ENCODE assay signal across 8 cellular contexts in genomic region chr6:142926177-142926493, GRCh38. TPM values are rescaled to one million over a fixed set of nuclear protein-coding genes. Genes with fewer than 3 reads are reported as not detected.
DNase-seq lines count a peak whose midpoint lies in the region; ATAC-seq and TF ChIP-seq lines count a peak whose summit lies in the region.

No MANE protein-coding gene starts in this region.

- no peaks in the 10 kb centered on the region for H3K36me3 ChIP-seq in H7 (replicated peaks; ENCODE audit: control insufficient read depth, insufficient read depth, low read length)

- H3K36me3 Mint-ChIP-seq in activated CD8-positive, alpha-beta T cell treated with anti-CD3 and anti-CD28 coated beads for 36 hours (ENCODE audit: low read depth): peaks cover 45% of the 10 kb centered on the region

- H3K27ac ChIP-seq in right cardiac atrium (ENCODE audit: low read length) (peak overlapping the region; percentile 97), skin epidermis (peak overlapping the region in 19 of 21 experiments; percentile 75 to 95 (median 88))

- POLR2A ChIA-PET in activated CD8-positive, alpha-beta T cell treated with anti-CD3 and anti-CD28 coated beads for 36 hours (lab: Charles Lee): interaction anchor here (0.8 to 6.9 kb wide), 17 partner anchors 9 to 124 kb away, joined by 3 to 85 read pairs (median 6); partner anchors contain the start of gene HIVEP2

- DNase-seq in H7 (no peak), right cardiac atrium (no peak), NCI-H748 treated with DMSO at 0.1 percent for 48 hours (lab: John Stamatoyannopoulos, UW) (no peak), NCI-H748 (lab: John Stamatoyannopoulos, UW; ENCODE audit: unreplicated experiment) (no peak), HuH-7 (ENCODE audit: low spot score) (no peak)
- no peak for DNase-seq in activated CD8-positive, alpha-beta T cell treated with anti-CD3 and anti-CD28 coated beads for 36 hours
- DNase-seq in central memory CD4-positive, alpha-beta T cell: no peak

- 41% methylated on average over 2 of the region's 2 CpGs for WGBS in right cardiac atrium

- H3K4me1 Mint-ChIP-seq in activated CD8-positive, alpha-beta T cell treated with anti-CD3 and anti-CD28 coated beads for 36 hours (ENCODE audit: low read depth): peaks cover 53% of the 10 kb centered on the region

- intact Hi-C loops in activated CD8-positive, alpha-beta T cell treated with anti-CD3 and anti-CD28 coated beads for 36 hours (cut with micrococcal nuclease): loop anchor here (1.0 to 5.0 kb wide), 4 partner anchors 13 to 84 kb away; no protein-coding TSS in a partner anchor
- intact Hi-C loops in right cardiac atrium (cut with DNase I): loop anchor here in 1 of 4 donors (2.0 kb wide), 1 partner anchor 19 kb away; the partner anchor contains the start of gene HIVEP2

- no peaks in the 10 kb centered on the region for H3K27me3 Mint-ChIP-seq in activated CD8-positive, alpha-beta T cell treated with anti-CD3 and anti-CD28 coated beads for 36 hours

- H3K4me1 ChIP-seq in right cardiac atrium (ENCODE audit: control insufficient read depth, insufficient read depth, low read length): peaks cover 2% of the 10 kb centered on the region

- peak overlapping the region; percentile 65 for H3K4me3 ChIP-seq in H7 (ENCODE audit: insufficient read depth, low read depth, low read length)
- H3K4me3 ChIP-seq in right cardiac atrium (ENCODE audit: low read length): peak overlapping the region; percentile 60
- peak overlapping the region; percentile 39 to 61 (median 52) for H3K4me3 ChIP-seq in skin epidermis

- H3K9me3 ChIP-seq in right cardiac atrium (ENCODE audit: control insufficient read depth, low read length): no peaks in the 10 kb centered on the region

- H3K4me3 Mint-ChIP-seq in activated CD8-positive, alpha-beta T cell treated with anti-CD3 and anti-CD28 coated beads for 36 hours: peak overlapping the region; percentile 96

- CTCF ChIA-PET in activated CD8-positive, alpha-beta T cell treated with anti-CD3 and anti-CD28 coated beads for 36 hours (lab: Charles Lee): interaction anchor here (1.0 to 2.1 kb wide), 8 partner anchors 10 to 233 kb away, joined by 3 to 6 read pairs (median 4); no protein-coding TSS in a partner anchor

- H3K9me3 Mint-ChIP-seq in activated CD8-positive, alpha-beta T cell treated with anti-CD3 and anti-CD28 coated beads for 36 hours: no peaks in the 10 kb centered on the region

- peak overlapping the region; percentile 97 for H3K27ac Mint-ChIP-seq in activated CD8-positive, alpha-beta T cell treated with anti-CD3 and anti-CD28 coated beads for 36 hours

- H3K27me3 ChIP-seq in H7 (ENCODE audit: control insufficient read depth, insufficient read depth, low read length): no peaks in the 10 kb centered on the region
- no peaks in the 10 kb centered on the region for H3K27me3 ChIP-seq in right cardiac atrium (ENCODE audit: control insufficient read depth, insufficient read depth)

- TF ChIP-seq CTCF in activated CD8-positive, alpha-beta T cell treated with anti-CD3 and anti-CD28 coated beads for 36 hours (IDR thresholded peaks at IDR 0.05): no peak

- ATAC-seq in activated CD8-positive, alpha-beta T cell treated with anti-CD3 and anti-CD28 coated beads for 36 hours: no peak
- no peak for ATAC-seq in right cardiac atrium

RNA-seq across cellular contexts. Expression of gene HIVEP2, which starts 18.8 kb away (rescaled TPM):
- total RNA-seq in H7 (2014; rRNA removed; shearing (Covaris generic)): 4.1 and 6.5 TPM in 2 replicates
- total RNA-seq in activated CD8-positive, alpha-beta T cell treated with anti-CD3 and anti-CD28 coated beads for 36 hours: 10 to 100 TPM; 31.8 to 38.1 TPM
- total RNA-seq in right cardiac atrium: 10 to 100 TPM; 14.6 to 29.0 (median 18.0) TPM
- 4.5 TPM for polyA plus RNA-seq in right cardiac atrium
